8 cellular contexts compared by ENCODE assay signal in the genomic region with DNA sequence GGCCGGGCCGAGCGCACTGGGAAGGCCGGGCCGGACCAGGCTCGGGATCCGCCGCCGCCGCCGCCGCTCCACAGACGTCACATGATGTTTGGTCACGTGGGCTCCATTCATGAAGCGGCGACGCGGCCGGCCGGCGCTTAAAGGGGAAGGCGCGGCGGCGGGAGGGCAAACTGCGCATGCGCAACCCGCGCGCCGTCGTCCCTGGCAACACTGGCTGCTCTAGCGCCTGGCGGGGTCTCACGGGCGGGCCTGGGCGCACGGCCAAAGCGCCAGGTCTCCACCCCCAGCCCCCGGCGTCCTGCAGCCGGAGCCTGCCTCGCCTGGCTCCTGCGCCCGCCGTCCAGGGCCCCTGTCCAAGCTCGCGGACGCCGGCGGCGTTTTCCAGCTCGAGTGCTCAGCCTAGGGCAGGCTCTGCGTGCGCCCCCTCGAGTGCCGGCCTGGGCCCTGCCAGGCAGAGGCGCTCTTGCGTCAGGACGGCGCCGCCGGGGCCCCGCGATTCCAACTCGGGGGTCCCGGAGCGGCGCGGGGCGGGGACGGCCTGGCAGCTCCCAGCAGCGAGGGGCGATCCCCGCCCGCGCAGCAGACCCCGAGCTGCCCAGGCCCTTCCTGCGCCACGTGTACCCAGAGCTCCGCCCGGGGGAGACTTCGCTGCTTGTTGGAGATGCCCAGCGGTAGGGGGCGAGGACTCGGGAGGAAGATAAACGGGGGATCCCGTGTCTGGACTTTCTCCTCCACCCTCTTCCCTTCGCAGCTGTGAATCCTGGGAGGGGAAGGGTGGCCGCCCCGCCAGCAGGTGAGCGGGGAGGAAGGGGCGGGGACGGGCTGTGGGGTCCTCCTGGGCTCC. TPM values are rescaled to one million over a fixed set of nuclear protein-coding genes. Genes with fewer than 3 reads are reported as not detected.
A peak's percentile ranks its signal among the peaks of the same experiment; 100 is the strongest.
DNase-seq lines count a peak whose midpoint lies in the region; ATAC-seq and TF ChIP-seq lines count a peak whose summit lies in the region.

A gene (minus strand): TSS at position 83 of the 844 bp plus-strand sequence. CDS start 4,550 bp downstream, outside the sequence.

- POLR2A ChIA-PET in activated CD4-positive, alpha-beta T cell treated with anti-CD3 and anti-CD28 coated beads for 36 hours (lab: Charles Lee) = interaction anchor here (0.5 to 1.6 kb wide), 2 partner anchors 8 to 37 kb away, joined by 3 to 4 read pairs; no protein-coding TSS in a partner anchor

- peaks cover 32% of the 10 kb centered on the region for H3K4me1 Mint-ChIP-seq in activated CD4-positive, alpha-beta T cell treated with anti-CD3 and anti-CD28 coated beads for 36 hours

- peak within 1 kb of the TSS; percentile 85 for H3K27ac Mint-ChIP-seq in activated CD4-positive, alpha-beta T cell treated with anti-CD3 and anti-CD28 coated beads for 36 hours

- CTCF ChIA-PET in activated CD4-positive, alpha-beta T cell treated with anti-CD3 and anti-CD28 coated beads for 36 hours (lab: Charles Lee) = interaction anchor here (0.6 to 1.1 kb wide), 4 partner anchors 12 to 208 kb away, joined by 3 read pairs; no protein-coding TSS in a partner anchor

- H3K27me3 ChIP-seq in layer of hippocampus (ENCODE audit: control insufficient read depth, insufficient read depth, low read length) = no peaks in the 10 kb centered on the region

- no peaks in the 10 kb centered on the region for H3K9me3 Mint-ChIP-seq in activated CD4-positive, alpha-beta T cell treated with anti-CD3 and anti-CD28 coated beads for 36 hours (ENCODE audit: low read depth)

- intact Hi-C loops in activated CD4-positive, alpha-beta T cell treated with anti-CD3 and anti-CD28 coated beads for 36 hours (cut with DNase I, micrococcal nuclease) = loop anchor here (1.0 to 10.0 kb wide), 13 partner anchors 9 to 367 kb away; a partner anchor contains a TSS

- peaks cover 2% of the 10 kb centered on the region for H3K27me3 Mint-ChIP-seq in activated CD4-positive, alpha-beta T cell treated with anti-CD3 and anti-CD28 coated beads for 36 hours

- peak; percentile 89 to 90 for DNase-seq in AML-193 (lab: John Stamatoyannopoulos, UW)
- DNase-seq in NCI-H524 (lab: John Stamatoyannopoulos, UW) = peak; percentile 99
- peak; percentile 94 for DNase-seq in activated CD4-positive, alpha-beta T cell treated with anti-CD3 and anti-CD28 coated beads for 36 hours
- DNase-seq in choroid plexus epithelial cell (ENCODE audit: low read depth) = peak; percentile 95
- DNase-seq in stimulated activated CD4-positive, alpha-beta T cell treated with anti-CD3 and anti-CD28 coated beads, Interleukin-1b, Interleukin-23, amount 100 ng/mL, for 4 hours (ENCODE audit: low read depth in 2 of 2) = peak; percentile 84 to 87

- peaks cover 3% of the 10 kb centered on the region for H3K36me3 Mint-ChIP-seq in activated CD4-positive, alpha-beta T cell treated with anti-CD3 and anti-CD28 coated beads for 36 hours (ENCODE audit: low read depth)

- peak within 1 kb of the TSS; percentile 78 for H3K27ac ChIP-seq in layer of hippocampus (ENCODE audit: low read depth, low read length)

- ATAC-seq in GM19043 (IDR thresholded peaks at IDR 0.05; ENCODE audit: low read depth, unreplicated experiment) = peak; percentile 71
- ATAC-seq in HG03457 (IDR thresholded peaks at IDR 0.05; ENCODE audit: unreplicated experiment) = peak; percentile 45
- peak; percentile 62 for ATAC-seq in activated CD4-positive, alpha-beta T cell treated with anti-CD3 and anti-CD28 coated beads for 36 hours

- H3K4me3 Mint-ChIP-seq in activated CD4-positive, alpha-beta T cell treated with anti-CD3 and anti-CD28 coated beads for 36 hours = peak within 1 kb of the TSS; percentile 85

- peak within 1 kb of the TSS; percentile 77 for H3K4me3 ChIP-seq in choroid plexus epithelial cell (ENCODE audit: low read depth, low read length)

- TF ChIP-seq CTCF in choroid plexus epithelial cell (conservative IDR thresholded peaks at IDR 0.05; ENCODE audit: low read depth, low read length) = peak; percentile 28

RNA-seq across cellular contexts. Expression of the gene that starts here (rescaled TPM):
- 10 to 100 TPM; 15.3 to 18.3 TPM for total RNA-seq in activated CD4-positive, alpha-beta T cell treated with anti-CD3 and anti-CD28 coated beads for 36 hours

Comparison
In these comparisons a context has a peak if more than half of its experiments do, and no peak if none do; other contexts are left out.
1. Peak in every context shown above with its lines: DNase-seq, ATAC-seq, H3K4me3 ChIP-seq and H3K27ac ChIP-seq.